In the genomic region with DNA sequence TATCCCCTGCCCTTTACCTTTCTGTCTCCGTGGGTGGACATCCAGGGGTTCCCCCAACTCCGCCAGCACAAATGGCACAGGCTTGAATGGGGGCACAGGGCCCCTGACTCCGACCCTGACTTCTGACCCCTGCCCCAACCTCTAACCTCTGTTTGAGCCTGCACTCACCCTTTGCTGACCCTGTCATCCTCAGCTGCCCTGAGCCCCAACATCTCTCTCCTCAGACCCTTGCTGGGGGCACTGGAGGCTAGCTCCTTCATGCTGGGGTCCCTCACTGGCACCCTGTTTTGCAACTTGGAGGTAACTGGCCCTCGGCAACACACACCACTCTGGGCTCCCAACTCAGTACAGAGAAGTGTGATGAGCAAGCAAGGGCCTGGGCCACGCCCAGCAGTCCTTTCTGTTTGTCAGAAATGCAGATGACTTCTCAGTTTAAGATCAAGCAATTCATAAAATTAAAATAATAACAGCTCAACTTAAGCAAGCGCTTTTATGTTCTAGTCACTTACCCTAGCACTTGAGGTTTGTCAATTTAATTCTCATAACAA, we compare ENCODE assay signal across 10 cellular contexts. TPM values are rescaled to one million over a fixed set of nuclear protein-coding genes. Genes with fewer than 3 reads are reported as not detected.
DNase-seq lines count a peak whose midpoint lies in the region; ATAC-seq and TF ChIP-seq lines count a peak whose summit lies in the region.
"Had no signal": no experiment of that assay in that cellular context is flagged by ENCODE, and none has a peak within 500 bp of the region (broad histone marks: within the 10 kb centered on the region; RNA-seq: fewer than 3 reads in every experiment).

No MANE protein-coding gene starts in this region.

- H3K27ac ChIP-seq in GM23248: no peak overlapping the region
- H3K27ac ChIP-seq in RWPE2 (ENCODE audit: poor library complexity, severe bottlenecking): no peak overlapping the region
- peak overlapping the region; percentile 83 to 92 for H3K27ac ChIP-seq in right atrium auricular region
- peak overlapping the region; percentile 68 to 85 (median 80) for H3K27ac ChIP-seq in gastrocnemius medialis
- H3K27ac ChIP-seq in body of pancreas: no peak overlapping the region
- H3K27ac ChIP-seq: BLaER1 treated with 17β-estradiol and CSF1 and Interleukin-3, amounts not matched to agents 10 nM and 100 nM had no signal

- ATAC-seq in RWPE2 (ENCODE audit: low read depth) (no peak), gastrocnemius medialis (no peak), body of pancreas (no peak)
- ATAC-seq: HCT116 had no signal

- 78 to 83% methylated on average over 6 of the region's 6 CpGs for WGBS in GM23248 (ENCODE audit: low coverage in 1 of 2, low lambda C conversion rate in 2 of 2, missing lambda C conversion rate in 2 of 2), 2 experiments
- 76 to 81% methylated on average over 6 of the region's 6 CpGs for WGBS in body of pancreas, 2 donors

- H3K36me3 ChIP-seq in GM23248 (ENCODE audit: low read depth) (no peaks in the 10 kb centered on the region), RWPE2 (ENCODE audit: low read depth) (no peaks in the 10 kb centered on the region), right atrium auricular region (no peaks in the 10 kb centered on the region), gastrocnemius medialis (no peaks in the 10 kb centered on the region), body of pancreas (replicated peaks in 1 of 2; ENCODE audit: insufficient read depth in 1 of 2, low read depth in 2 of 2) (no peaks in the 10 kb centered on the region)
- H3K36me3 ChIP-seq: BLaER1 treated with 17β-estradiol and CSF1 and Interleukin-3, amounts not matched to agents 10 nM and 100 nM had no signal

- H2AFZ ChIP-seq in GM23248: 0 out of 2 replicates have a peak overlapping the region, but pooled peaks have one; percentile 18

- no peaks in the 10 kb centered on the region; the same call in none of the 2 replicates for H3K27me3 ChIP-seq in GM23248 (replicated peaks; ENCODE audit: insufficient read depth)
- H3K27me3 ChIP-seq in RWPE2 (ENCODE audit: insufficient read depth, poor library complexity, severe bottlenecking): no peaks in the 10 kb centered on the region
- H3K27me3 ChIP-seq in right atrium auricular region: no peaks in the 10 kb centered on the region
- no peaks in the 10 kb centered on the region for H3K27me3 ChIP-seq in gastrocnemius medialis
- no peaks in the 10 kb centered on the region for H3K27me3 ChIP-seq in body of pancreas
- H3K27me3 ChIP-seq: BLaER1 treated with 17β-estradiol and CSF1 and Interleukin-3, amounts not matched to agents 10 nM and 100 nM had no signal

- DNase-seq in GM23248 (peak; percentile 32), RWPE2 (ENCODE audit: low spot score) (peak; percentile 37), right atrium auricular region (ENCODE audit: low spot score) (no peak), gastrocnemius medialis (no peak), NCI-H2227 (lab: John Stamatoyannopoulos, UW; ENCODE audit: unreplicated experiment) (no peak), body of pancreas (no peak), NCI-H345 treated with DMSO at 0.1 percent for 48 hours (lab: John Stamatoyannopoulos, UW; ENCODE audit: unreplicated experiment) (no peak)
- DNase-seq: DMS53 had no signal

- H3K9ac ChIP-seq in GM23248: no peak overlapping the region
- H3K9ac ChIP-seq: BLaER1 treated with 17β-estradiol and CSF1 and Interleukin-3, amounts not matched to agents 10 nM and 100 nM had no signal

- no peaks in the 10 kb centered on the region for H3K9me2 ChIP-seq in GM23248 (ENCODE audit: insufficient read depth)

- no peak overlapping the region for H3K4me2 ChIP-seq in GM23248 (ENCODE audit: unreplicated experiment)
- H3K4me2 ChIP-seq: BLaER1 treated with 17β-estradiol and CSF1 and Interleukin-3, amounts not matched to agents 10 nM and 100 nM had no signal

- H3F3A ChIP-seq in GM23248 (ENCODE audit: insufficient read depth): no peaks in the 10 kb centered on the region

- H3K79me2 ChIP-seq in GM23248 (ENCODE audit: insufficient read depth): no peaks in the 10 kb centered on the region

- H3K9me3 ChIP-seq in GM23248 (ENCODE audit: low read depth): no peaks in the 10 kb centered on the region
- no peaks in the 10 kb centered on the region for H3K9me3 ChIP-seq in RWPE2 (ENCODE audit: severe bottlenecking)
- no peaks in the 10 kb centered on the region for H3K9me3 ChIP-seq in right atrium auricular region
- no peaks in the 10 kb centered on the region for H3K9me3 ChIP-seq in gastrocnemius medialis
- H3K9me3 ChIP-seq in body of pancreas: no peaks in the 10 kb centered on the region
- H3K9me3 ChIP-seq: BLaER1 treated with 17β-estradiol and CSF1 and Interleukin-3, amounts not matched to agents 10 nM and 100 nM had no signal

- no peak overlapping the region for H3K4me3 ChIP-seq in GM23248
- no peak overlapping the region for H3K4me3 ChIP-seq in RWPE2 (ENCODE audit: severe bottlenecking)
- peak overlapping the region; percentile 43 to 55 for H3K4me3 ChIP-seq in right atrium auricular region
- H3K4me3 ChIP-seq in gastrocnemius medialis: peak overlapping the region; percentile 37 to 61 (median 42)
- H3K4me3 ChIP-seq in body of pancreas: no peak overlapping the region
- H3K4me3 ChIP-seq: BLaER1 treated with 17β-estradiol and CSF1 and Interleukin-3, amounts not matched to agents 10 nM and 100 nM had no signal

- no peak for TF ChIP-seq CTCF in RWPE2 (IDR thresholded peaks at IDR 0.05; ENCODE audit: poor library complexity, severe bottlenecking)
- no peak for TF ChIP-seq CTCF in right atrium auricular region (IDR thresholded peaks at IDR 0.05)
- TF ChIP-seq CTCF in gastrocnemius medialis (IDR thresholded peaks at IDR 0.05 in 4 of 5, conservative IDR thresholded peaks at IDR 0.05 in 1 of 5): no peak
- TF ChIP-seq CTCF in body of pancreas (IDR thresholded peaks at IDR 0.05): no peak

- in situ Hi-C loops in GM23248 (cut with MboI) (no loop called here), gastrocnemius medialis (cut with MboI; ENCODE audit: low sequenced_read_pairs in 4 of 4) (no loop called here)

- H3K4me1 ChIP-seq in GM23248 (ENCODE audit: insufficient read depth) (no peaks in the 10 kb centered on the region), RWPE2 (ENCODE audit: insufficient read depth, poor library complexity, severe bottlenecking) (peaks cover 7% of the 10 kb centered on the region), right atrium auricular region (peaks cover 0 to 49% of the 10 kb centered on the region in 2 donors), gastrocnemius medialis (peaks cover 0 to 3% of the 10 kb centered on the region in 2 donors), body of pancreas (peaks cover 9% of the 10 kb centered on the region)

- H4K20me1 ChIP-seq in GM23248 (ENCODE audit: insufficient read depth): no peaks in the 10 kb centered on the region
- H4K20me1 ChIP-seq: BLaER1 treated with 17β-estradiol and CSF1 and Interleukin-3, amounts not matched to agents 10 nM and 100 nM had no signal

- intact Hi-C loops in gastrocnemius medialis (cut with DNase I; ENCODE audit: low total_unique reads) (no loop called here), body of pancreas (cut with DNase I) (no loop called here)

- TF ChIP-seq POLR2A in gastrocnemius medialis (IDR thresholded peaks at IDR 0.05) (no peak), body of pancreas (IDR thresholded peaks at IDR 0.05) (no peak)

RNA-seq across cellular contexts. Expression of a gene that starts 2.1 kb away (rescaled TPM):
- total RNA-seq in GM23248 (2014; rRNA removed; shearing (Covaris generic)): not detected in 2 replicates
- polyA plus RNA-seq in GM23248 (2016; fragmentation: Nextera tagmentation; extraction: Ambion mirVana): not detected in 2 replicates
- 100 to 1,000 TPM; 140 to 229 TPM for total RNA-seq in right atrium auricular region
- total RNA-seq in gastrocnemius medialis: 100 to 1,000 TPM in 3 of 4 donors, 10 to 100 TPM in 1; 65.6 to 179 (median 123) TPM
- 10 to 100 TPM in 1 of 2 donors, 1 to 10 TPM in 1; 8.8 to 38.6 TPM for total RNA-seq in body of pancreas

RNA-seq across cellular contexts. Expression of a gene that starts 16.8 kb away (rescaled TPM):
- total RNA-seq in GM23248 (2014; rRNA removed; shearing (Covaris generic)): 61.7 and 95.3 TPM in 2 replicates
- polyA plus RNA-seq in GM23248 (2016; fragmentation: Nextera tagmentation; extraction: Ambion mirVana): 161 and 170 TPM in 2 replicates
- total RNA-seq in right atrium auricular region: 10 to 100 TPM; 42.9 to 85.1 TPM
- 1 to 10 TPM; 1.1 to 9.1 (median 3.3) TPM for total RNA-seq in gastrocnemius medialis
- total RNA-seq in body of pancreas: 10 to 100 TPM; 12.7 to 66.3 TPM

RNA-seq across cellular contexts. Expression of a gene that starts 31.5 kb away (rescaled TPM):
- total RNA-seq in GM23248 (2014; rRNA removed; shearing (Covaris generic)): 13.5 and 14.2 TPM in 2 replicates
- polyA plus RNA-seq in GM23248 (2016; fragmentation: Nextera tagmentation; extraction: Ambion mirVana): 31.8 and 32.6 TPM in 2 replicates
- total RNA-seq in right atrium auricular region (10 to 100 TPM; 13.8 to 21.1 TPM), gastrocnemius medialis (10 to 100 TPM in 1 of 4 donors, 1 to 10 TPM in 3; 7.1 to 10.3 (median 8.3) TPM), body of pancreas (1 to 10 TPM; 3.4 to 5.6 TPM)

RNA-seq across cellular contexts. Expression of a gene that starts 31.6 kb away (rescaled TPM):
- total RNA-seq in GM23248 (2014; rRNA removed; shearing (Covaris generic)): 123 and 125 TPM in 2 replicates
- 143 and 149 TPM in 2 replicates for polyA plus RNA-seq in GM23248 (2016; fragmentation: Nextera tagmentation; extraction: Ambion mirVana)
- total RNA-seq in right atrium auricular region (100 to 1,000 TPM; 166 to 178 TPM), gastrocnemius medialis (100 to 1,000 TPM; 106 to 200 (median 128) TPM), body of pancreas (10 to 100 TPM; 48.0 to 95.6 TPM)

Comparison
In these comparisons a context has a peak if more than half of its experiments do, and no peak if none do; other contexts are left out.
1. DNase-seq: peak in GM23248 (single experiment) and RWPE2 (single experiment); none in right atrium auricular region (single experiment), gastrocnemius medialis (0 of 2), NCI-H2227 (single experiment), body of pancreas (0 of 4) and NCI-H345 treated with DMSO at 0.1 percent for 48 hours (single experiment).
2. H3K27ac ChIP-seq: peak in right atrium auricular region (2 of 2) and gastrocnemius medialis (4 of 4); none in GM23248 (single experiment), RWPE2 (single experiment) and body of pancreas (0 of 4).
3. H3K4me3 ChIP-seq: peak in right atrium auricular region (2 of 2) and gastrocnemius medialis (4 of 4); none in GM23248 (single experiment), RWPE2 (single experiment) and body of pancreas (0 of 2).